ENCODE assay signal across 27 cellular contexts in the genomic region with DNA sequence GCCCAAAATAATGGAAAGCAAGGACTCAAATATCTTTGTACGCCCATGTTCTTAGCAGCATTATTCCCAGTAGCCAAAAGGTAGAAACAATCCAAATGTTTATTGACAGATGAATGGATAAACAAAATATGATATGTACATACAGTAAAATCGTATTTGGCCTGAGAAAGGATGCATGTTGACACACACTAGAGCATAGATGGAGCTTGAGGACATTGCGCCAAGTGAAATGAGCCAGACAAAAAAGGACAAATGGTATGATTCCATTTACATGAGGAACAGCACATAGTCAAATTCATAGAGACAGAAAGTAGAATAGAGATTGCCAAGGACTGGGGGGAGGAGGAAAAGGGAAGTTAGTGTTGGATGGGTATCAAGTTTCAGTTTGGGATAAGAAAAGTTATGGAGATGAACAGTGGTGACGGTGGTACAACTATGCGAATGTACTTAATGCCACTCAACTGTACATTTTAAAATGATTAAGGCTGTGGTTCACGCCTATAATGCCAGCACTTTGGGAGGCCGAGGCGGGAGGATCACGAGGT. TPM values are rescaled to one million over a fixed set of nuclear protein-coding genes. Genes with fewer than 3 reads are reported as not detected.
DNase-seq lines count a peak whose midpoint lies in the region; FAIRE-seq and TF ChIP-seq lines count a peak whose summit lies in the region.
"Had no signal": no experiment of that assay in that cellular context is flagged by ENCODE, and none has a peak within 500 bp of the region (broad histone marks: within the 10 kb centered on the region; RNA-seq: fewer than 3 reads in every experiment).

No MANE protein-coding gene starts in this region.

- H2AFZ ChIP-seq in osteoblast (ENCODE audit: low read length): peak overlapping the region; percentile 47

- no peaks in the 10 kb centered on the region for H4K20me1 ChIP-seq in osteoblast (ENCODE audit: insufficient read depth, low read length)

- peak overlapping the region; percentile 74 for H3K27ac ChIP-seq in C4-2B
- H3K27ac ChIP-seq in coronary artery: peak overlapping the region; percentile 6 to 48
- no peak overlapping the region for H3K27ac ChIP-seq in osteoblast (ENCODE audit: low read depth, low read length)
- H3K27ac ChIP-seq: esophagus squamous epithelium, neutrophil, psoas muscle, tibial nerve had no signal

- no peaks in the 10 kb centered on the region for H3K79me2 ChIP-seq in osteoblast (ENCODE audit: insufficient read depth, low read length)

- H3K4me2 ChIP-seq in osteoblast (ENCODE audit: insufficient read depth, low read length): peak overlapping the region; percentile 29
- H3K4me2 ChIP-seq: SK-N-SH had no signal

- DNase-seq in MG63 (peak; percentile 17), coronary artery (ENCODE audit: low spot score) (no peak), osteoblast (ENCODE audit: insufficient read length, low spot score, missing footprints) (no peak), urothelium cell line (ENCODE audit: low spot score) (no peak), GM19238 (ENCODE audit: insufficient read length, low spot score) (no peak)
- no peak for DNase-seq in stimulated activated CD4-positive, alpha-beta T cell treated with anti-CD3 and anti-CD28 coated beads, Interleukin-4, amount 100 ng/mL, for 1 hour
- DNase-seq: activated CD4-positive, alpha-beta memory T cell treated with anti-CD3 and anti-CD28 coated beads for 36 hours; activated CD4-positive, CD25-positive, alpha-beta regulatory T cell treated with anti-CD3 and anti-CD28 coated beads, Interleukin-2, amount 50 U/mL, for 72 hours; activated CD8-positive, alpha-beta memory T cell treated with anti-CD3 and anti-CD28 coated beads, Interleukin-2, amount 50 U/mL, for 4 hours; activated naive CD4-positive, alpha-beta T cell treated with anti-CD3 and anti-CD28 coated beads, Interleukin-2, amount 10 ng/mL, durations not matched to agents 7 days and 5 days; amygdala; C1 segment of cervical spinal cord; cortex of kidney; DMS79 treated with DMSO at 0.1 percent for 48 hours; endodermal cell; esophagus squamous epithelium; KG1; NCI-H1105; NCI-H1930; NCI-H774; psoas muscle; SK-N-SH had no signal

- TF ChIP-seq CTCF in C4-2B (conservative IDR thresholded peaks at IDR 0.05) (no peak), coronary artery (IDR thresholded peaks at IDR 0.05) (no peak), osteoblast (IDR thresholded peaks at IDR 0.05; ENCODE audit: extremely low read depth, low read depth, low read length) (no peak)

- FAIRE-seq in urothelium cell line (lab: Jason Lieb, UNC): no peak
- FAIRE-seq: GM18507 had no signal

- no peaks in the 10 kb centered on the region for H3K27me3 ChIP-seq in MG63
- H3K27me3 ChIP-seq in osteoblast (ENCODE audit: insufficient read depth, low read length): no peaks in the 10 kb centered on the region
- H3K27me3 ChIP-seq: esophagus squamous epithelium, neutrophil, tibial nerve had no signal

- H3K36me3 ChIP-seq in MG63: no peaks in the 10 kb centered on the region
- H3K36me3 ChIP-seq in osteoblast (ENCODE audit: insufficient read depth, low read length): no peaks in the 10 kb centered on the region
- H3K36me3 ChIP-seq: esophagus squamous epithelium, HAP-1, neutrophil, tibial nerve had no signal

- H3K9me3 ChIP-seq in MG63: no peaks in the 10 kb centered on the region
- H3K9me3 ChIP-seq in osteoblast (ENCODE audit: low read depth, low read length): no peaks in the 10 kb centered on the region
- H3K9me3 ChIP-seq: esophagus squamous epithelium, HAP-1, neutrophil, psoas muscle, SK-N-SH, tibial nerve had no signal

- H3K4me3 ChIP-seq in MG63 (no peak overlapping the region), coronary artery (peak overlapping the region; percentile 59), osteoblast (ENCODE audit: insufficient read depth, low read length) (no peak overlapping the region)
- H3K4me3 ChIP-seq: esophagus squamous epithelium, HAP-1, psoas muscle, tibial nerve had no signal

- peaks cover 4% of the 10 kb centered on the region for H3K4me1 ChIP-seq in osteoblast (ENCODE audit: insufficient read depth, low read length)
- H3K4me1 ChIP-seq: HAP-1, psoas muscle had no signal

RNA-seq across cellular contexts. Expression of a gene that starts 48.0 kb away (rescaled TPM):
- total RNA-seq in MG63 (2014; rRNA removed; shearing (Covaris generic); ENCODE audit: low replicate concordance): 589 and 616 TPM in 2 replicates
- total RNA-seq in osteoblast: 106 and 109 TPM in 2 replicates
